In genomic region chr18:57397440-57397839, GRCh38 we compare ENCODE assay signal across 19 cellular contexts. TPM values are rescaled to one million over a fixed set of nuclear protein-coding genes. Genes with fewer than 3 reads are reported as not detected.
A peak's percentile ranks its signal among the peaks of the same experiment; 100 is the strongest.
DNase-seq lines count a peak whose midpoint lies in the region; ATAC-seq and TF ChIP-seq lines count a peak whose summit lies in the region.
"Had no signal": no experiment of that assay in that cellular context is flagged by ENCODE, and none has a peak within 500 bp of the region (broad histone marks: within the 10 kb centered on the region; RNA-seq: fewer than 3 reads in every experiment).

No MANE protein-coding gene starts in this region.

- POLR2A ChIA-PET in IMR-90 (lab: Charles Lee; ENCODE audit: unreplicated experiment): no interaction called here

- H3K14ac ChIP-seq in IMR-90 (replicated peaks; ENCODE audit: low read depth, low read length): no peak overlapping the region

- H3K4me3 ChIP-seq in IMR-90 (ENCODE audit: insufficient read depth, low read depth, low read length): no peak overlapping the region
- H3K4me3 ChIP-seq in astrocyte of the spinal cord (ENCODE audit: low read depth, low read length): no peak overlapping the region
- H3K4me3 ChIP-seq: GM23338, transverse colon had no signal

- no peaks in the 10 kb centered on the region for H3K36me3 ChIP-seq in IMR-90 (ENCODE audit: control insufficient read depth, insufficient read depth, low read length)
- H3K36me3 ChIP-seq: transverse colon had no signal

- TF ChIP-seq POLR2A in IMR-90 (IDR thresholded peaks at IDR 0.05; ENCODE audit: low read depth, low read length): no peak

- intact Hi-C loops in IMR-90 (cut with micrococcal nuclease): no loop called here

- no peak overlapping the region for H2BK15ac ChIP-seq in IMR-90 (ENCODE audit: low read depth, low read length)

- no peak overlapping the region for H2BK5ac ChIP-seq in IMR-90 (ENCODE audit: low read depth, low read length, poor library complexity, severe bottlenecking)

- no peaks in the 10 kb centered on the region for H3K9me3 ChIP-seq in IMR-90 (ENCODE audit: control insufficient read depth, insufficient read depth, low read length)

- no peak overlapping the region for H2AK9ac ChIP-seq in IMR-90 (replicated peaks; ENCODE audit: low read depth, low read length, poor library complexity)

- no peak overlapping the region for H2BK20ac ChIP-seq in IMR-90 (ENCODE audit: low read depth, low read length)

- no peaks in the 10 kb centered on the region for H3K27me3 ChIP-seq in IMR-90 (ENCODE audit: control insufficient read depth, insufficient read depth, low read length)
- H3K27me3 ChIP-seq: transverse colon had no signal

- no peak overlapping the region for H4K8ac ChIP-seq in IMR-90 (ENCODE audit: low read depth in 2 of 2, low read length in 2 of 2)

- no peak for TF ChIP-seq RAD21 in IMR-90 (IDR thresholded peaks at IDR 0.05; ENCODE audit: low read length)

- dilution Hi-C loops in IMR-90 (cut with HindIII; ENCODE audit: low sequenced_read_pairs, unreplicated experiment): no loop called here

- no peak overlapping the region for H3K9ac ChIP-seq in IMR-90 (ENCODE audit: low read depth, low read length)

- no peak overlapping the region for H3K27ac ChIP-seq in IMR-90 (ENCODE audit: insufficient read depth, low read length)
- H3K27ac ChIP-seq: transverse colon had no signal

- H3K18ac ChIP-seq in IMR-90 (ENCODE audit: low read depth, low read length): no peak overlapping the region

- no peaks in the 10 kb centered on the region for H3K9me1 ChIP-seq in IMR-90 (ENCODE audit: insufficient read depth, low read length)

- CTCF ChIA-PET in IMR-90 (lab: Yijun Ruan, JAX): no interaction called here

- H2BK120ac ChIP-seq in IMR-90 (ENCODE audit: low read depth, low read length): no peak overlapping the region

- H4K91ac ChIP-seq in IMR-90 (ENCODE audit: insufficient read depth, low read depth, low read length): no peak overlapping the region

- ATAC-seq in IMR-90 (ENCODE audit: low read depth) (peak; percentile 66), GM21737 (IDR thresholded peaks at IDR 0.05; ENCODE audit: unreplicated experiment) (no peak), GM18520 (IDR thresholded peaks at IDR 0.05; ENCODE audit: unreplicated experiment) (no peak), HG02571 (IDR thresholded peaks at IDR 0.05; ENCODE audit: unreplicated experiment) (no peak)
- ATAC-seq: activated naive CD4-positive, alpha-beta T cell treated with anti-CD3 and anti-CD28 coated beads, Interleukin-2, amount 50 U/mL, for 72 hours; GM23338 had no signal

- H3K4me1 ChIP-seq in IMR-90 (ENCODE audit: control insufficient read depth, insufficient read depth, low read length): no peaks in the 10 kb centered on the region
- H3K4me1 ChIP-seq: transverse colon had no signal

- H4K5ac ChIP-seq in IMR-90 (ENCODE audit: low read depth, low read length): no peak overlapping the region

- H3K23ac ChIP-seq in IMR-90 (ENCODE audit: low read depth, low read length): no peak overlapping the region

- no peaks in the 10 kb centered on the region for H3K79me1 ChIP-seq in IMR-90 (ENCODE audit: low read depth in 1 of 2, low read length in 2 of 2)

- H2AK5ac ChIP-seq in IMR-90 (ENCODE audit: low read depth, low read length): no peak overlapping the region

- in situ Hi-C loops in IMR-90 (cut with MboI; ENCODE audit: low sequenced_read_pairs) (no loop called here), astrocyte of the spinal cord (cut with HindIII; ENCODE audit: low sequenced_read_pairs) (no loop called here)

- no peak overlapping the region for H3K4me2 ChIP-seq in IMR-90 (ENCODE audit: low read depth, low read length)
- H3K4me2 ChIP-seq: GM23338 had no signal

- peak; percentile 88 for DNase-seq in Daoy (ENCODE audit: low read depth)
- DNase-seq in IMR-90: peak; percentile 84
- peak; percentile 14 for DNase-seq in astrocyte of the spinal cord (ENCODE audit: low read depth, low spot score)
- peak; percentile 27 for DNase-seq in non-pigmented ciliary epithelial cell (ENCODE audit: low read depth)
- DNase-seq in NK-92 treated with Interleukin-12 subunit alpha and Interleukin-12 subunit beta, amount 100 ng/mL, for 24 hours (lab: John Stamatoyannopoulos, UW): no peak
- DNase-seq: activated CD4-positive, CD25-positive, alpha-beta regulatory T cell; cerebellar nuclear complex; head of caudate nucleus; NCI-H1105; NCI-H2227 treated with DMSO at 0.1 percent for 48 hours; posterior cingulate gyrus; stimulated activated CD4-positive, alpha-beta T cell treated with anti-CD3 and anti-CD28 coated beads, Interleukin-2, amount 100 ng/mL, for 24 hours; SW 1271; transverse colon had no signal

- no TSS peak for BruUV-seq in IMR-90 (replicated peaks; lab: Mats Ljungman, UMichigan)

- no peaks in the 10 kb centered on the region for H4K20me1 ChIP-seq in IMR-90 (ENCODE audit: insufficient read depth, low read length)

- no peak overlapping the region for H2AFZ ChIP-seq in IMR-90 (replicated peaks; ENCODE audit: low read length, poor library complexity)
- H2AFZ ChIP-seq: GM23338 had no signal

- H3K56ac ChIP-seq in IMR-90 (ENCODE audit: extremely low read depth, insufficient read depth, low read length): no peak overlapping the region

- TF ChIP-seq CTCF in IMR-90 (conservative IDR thresholded peaks at IDR 0.05; ENCODE audit: low read depth, low read length): no peak
- TF ChIP-seq CTCF in astrocyte of the spinal cord (IDR thresholded peaks at IDR 0.05; ENCODE audit: low read depth, low read length): no peak

- H3K4ac ChIP-seq in IMR-90 (ENCODE audit: low read depth, low read length): no peak overlapping the region

- no CpG with 5 or more reads among the region's 2 CpGs for WGBS in IMR-90 (ENCODE audit: extremely low coverage in 2 of 2, insufficient read length in 1 of 2), 2 experiments

TF ChIP-seq in IMR-90, 13 proteins besides CTCF, POLR2A, EP300 and RAD21:
- TF ChIP-seq BHLHE40 (IDR thresholded peaks at IDR 0.05; ENCODE audit: low read depth, low read length): no peak
- 0 out of 2 replicates have a peak, but pooled peaks have one; percentile 53 for TF ChIP-seq FOS (IDR thresholded peaks at IDR 0.05; ENCODE audit: low read depth, low read length)
- TF ChIP-seq CEBPB (IDR thresholded peaks at IDR 0.05; ENCODE audit: low read depth, low read length): no peak

RNA-seq across cellular contexts. Expression of gene ONECUT2, which starts 37.7 kb away (rescaled TPM):
- total RNA-seq in Daoy (2014; rRNA removed; shearing (Covaris generic)): 1.1 and 1.2 TPM in 2 replicates
- total RNA-seq in IMR-90 (2012; rRNA removed): under 0.01 TPM in 2 replicates
- polyA plus RNA-seq in IMR-90 (2012; rRNA removed): 0.01 and 0.02 TPM in 2 replicates
- polyA plus RNA-seq in IMR-90 (2012; cell fraction: cytosol; rRNA removed): not detected in 2 replicates
- 0.01 TPM in 2 replicates for polyA plus RNA-seq in IMR-90 (2012; cell fraction: nucleus; rRNA removed; ENCODE audit: low replicate concordance)

RNA-seq across cellular contexts. Expression of gene ST8SIA3, which starts 45.1 kb away (rescaled TPM):
- total RNA-seq in Daoy (2014; rRNA removed; shearing (Covaris generic)): not detected in 2 replicates
- not detected in 2 replicates for total RNA-seq in IMR-90 (2012; rRNA removed)
- not detected in 2 replicates for polyA plus RNA-seq in IMR-90 (2012; rRNA removed)
- not detected in 2 replicates for polyA plus RNA-seq in IMR-90 (2012; cell fraction: cytosol; rRNA removed)
- not detected in 2 replicates for polyA plus RNA-seq in IMR-90 (2012; cell fraction: nucleus; rRNA removed; ENCODE audit: low replicate concordance)
- total RNA-seq: activated naive CD4-positive, alpha-beta T cell treated with anti-CD3 and anti-CD28 coated beads, Interleukin-2, amount 50 U/mL, for 72 hours had no signal
